8 cellular contexts compared by ENCODE assay signal in genomic region chr18:9335255-9336045, GRCh38. TPM values are rescaled to one million over a fixed set of nuclear protein-coding genes. Genes with fewer than 3 reads are reported as not detected.
DNase-seq lines count a peak whose midpoint lies in the region; ATAC-seq, FAIRE-seq and TF ChIP-seq lines count a peak whose summit lies in the region.

No MANE protein-coding gene starts in this region.

- no peak overlapping the region for H2AK5ac ChIP-seq in neuronal stem cell (ENCODE audit: low read depth, low read length)

- dilution Hi-C loops in endothelial cell of umbilical vein (cut with MboI; ENCODE audit: extremely low pct_ligation_motif_present, low sequenced_read_pairs), result no loop called here

- H3K4me3 ChIP-seq in PC-3 (ENCODE audit: low read length) (peak overlapping the region; percentile 72), endothelial cell of umbilical vein (replicated peaks in 1 of 3; ENCODE audit: insufficient read depth in 1 of 3, low read depth in 1 of 3, low read length in 3 of 3) (peak overlapping the region; percentile 77 to 88 (median 87)), neuronal stem cell (ENCODE audit: low read length in 2 of 2) (peak overlapping the region; percentile 83 to 94)

- H3K18ac ChIP-seq in neuronal stem cell (ENCODE audit: low read length), result peak overlapping the region; percentile 97

- H2BK5ac ChIP-seq in neuronal stem cell (ENCODE audit: low read length), result no peak overlapping the region

- H3K9ac ChIP-seq in PC-3 (ENCODE audit: low read length), result peak overlapping the region; percentile 77
- peak overlapping the region; percentile 85 for H3K9ac ChIP-seq in endothelial cell of umbilical vein (replicated peaks; ENCODE audit: extremely low read depth, insufficient read depth, low read length)
- peak overlapping the region; percentile 88 for H3K9ac ChIP-seq in neuronal stem cell (ENCODE audit: low read depth, low read length, poor library complexity)

- CTCF ChIA-PET in PC-3 (lab: Charles Lee), result interaction anchor here (0.6 kb wide), 1 partner anchor 348 kb away, joined by 3 read pairs; no protein-coding TSS in a partner anchor
- CTCF ChIA-PET in endothelial cell of umbilical vein (lab: Charles Lee), result interaction anchor here (1.3 to 3.0 kb wide), 6 partner anchors 13 to 181 kb away, joined by 5 to 33 read pairs (median 12); no protein-coding TSS in a partner anchor

- H3K79me2 ChIP-seq in PC-3 (ENCODE audit: low read length) (peaks cover 32% of the 10 kb centered on the region), endothelial cell of umbilical vein (ENCODE audit: control insufficient read depth, insufficient read depth, low read length) (peaks cover 25% of the 10 kb centered on the region)

- POLR2A ChIA-PET in PC-3 (lab: Charles Lee; ENCODE audit: unreplicated experiment) (no interaction called here), endothelial cell of umbilical vein (lab: Charles Lee) (interaction anchor here (1.0 to 2.0 kb wide), 2 partner anchors 15 to 188 kb away, joined by 3 to 12 read pairs; no protein-coding TSS in a partner anchor)

- WGBS in neuronal stem cell (ENCODE audit: extremely low coverage in 2 of 2, insufficient read length in 2 of 2, insufficient replicate concordance in 1 of 2), 2 donors, result no CpG with 5 or more reads among the region's 21 CpGs

- no peak overlapping the region for H2BK12ac ChIP-seq in neuronal stem cell (ENCODE audit: low read length)

- peaks cover 25% of the 10 kb centered on the region for H3K4me1 Mint-ChIP-seq in activated CD4-positive, alpha-beta T cell treated with anti-CD3 and anti-CD28 coated beads, Interleukin-2, amount 10 ng/mL, durations not matched to agents 24 days and 14 days

- peaks cover 24% of the 10 kb centered on the region for H3K27me3 Mint-ChIP-seq in activated CD4-positive, alpha-beta T cell treated with anti-CD3 and anti-CD28 coated beads, Interleukin-2, amount 10 ng/mL, durations not matched to agents 24 days and 14 days

- no peak for TF ChIP-seq POLR2A in endothelial cell of umbilical vein (IDR thresholded peaks at IDR 0.05; ENCODE audit: low read depth, low read length)

- no peak overlapping the region for H2BK15ac ChIP-seq in neuronal stem cell (ENCODE audit: low read length)

- intact Hi-C loops in activated CD4-positive, alpha-beta T cell treated with anti-CD3 and anti-CD28 coated beads, Interleukin-2, amount 10 ng/mL, durations not matched to agents 24 days and 14 days (cut with micrococcal nuclease), result loop anchor here (2.0 to 10.0 kb wide), 6 partner anchors 61 to 721 kb away; partner anchors contain the start of genes PPP4R1 and VAPA
- intact Hi-C loops in PC-3 (cut with micrococcal nuclease) (loop anchor here (2.0 to 10.0 kb wide), 6 partner anchors 29 to 199 kb away; partner anchors contain the start of genes ANKRD12 and RALBP1), endothelial cell of umbilical vein (cut with micrococcal nuclease) (loop anchor here (2.0 kb wide), 1 partner anchor 69 kb away; no protein-coding TSS in a partner anchor), head of caudate nucleus (cut with DNase I) (loop anchor here (5.0 kb wide), 1 partner anchor 142 kb away; the partner anchor contains the start of gene RALBP1)

- H3K23ac ChIP-seq in neuronal stem cell (ENCODE audit: low read depth, low read length, poor library complexity), result no peak overlapping the region

- H3K27me3 ChIP-seq in PC-3 (ENCODE audit: low read length) (no peaks in the 10 kb centered on the region), endothelial cell of umbilical vein (ENCODE audit: control insufficient read depth in 2 of 2, insufficient read depth in 2 of 2, low read length in 2 of 2) (no peaks in the 10 kb centered on the region), neuronal stem cell (ENCODE audit: control insufficient read depth in 3 of 3, insufficient read depth in 3 of 3, low read depth in 1 of 3, low read length in 3 of 3) (no peaks in the 10 kb centered on the region)

- DNase-seq in activated CD4-positive, alpha-beta T cell treated with anti-CD3 and anti-CD28 coated beads, Interleukin-2, amount 10 ng/mL, durations not matched to agents 24 days and 14 days, result no peak
- no peak for DNase-seq in activated CD4-positive, alpha-beta T cell treated with anti-CD3 and anti-CD28 coated beads for 1 hour
- DNase-seq in PC-3, result peak; percentile 18
- DNase-seq in endothelial cell of umbilical vein (ENCODE audit: low read depth, low spot score), result peak; percentile 51
- DNase-seq in neuronal stem cell (ENCODE audit: low spot score), result no peak
- DNase-seq in HPDE6-E6E7 (ENCODE audit: extremely low spot score), result no peak
- DNase-seq in head of caudate nucleus, result no peak

- FAIRE-seq in endothelial cell of umbilical vein (lab: Jason Lieb, UNC), result no peak

- peaks cover 36% of the 10 kb centered on the region for H3K4me1 ChIP-seq in PC-3 (ENCODE audit: insufficient read depth, low read length)
- H3K4me1 ChIP-seq in endothelial cell of umbilical vein (ENCODE audit: control insufficient read depth, extremely low read depth, insufficient read depth, low read length), result peaks cover 3% of the 10 kb centered on the region
- peaks cover 0 to 3% of the 10 kb centered on the region in 2 donors for H3K4me1 ChIP-seq in neuronal stem cell (ENCODE audit: control insufficient read depth in 2 of 2, insufficient read depth in 1 of 2, low read depth in 1 of 2, low read length in 2 of 2)

- no peak overlapping the region for H4K91ac ChIP-seq in neuronal stem cell (ENCODE audit: low read depth, low read length, poor library complexity)

- no peak overlapping the region for H3K4ac ChIP-seq in neuronal stem cell (ENCODE audit: low read length)

- peaks cover 5% of the 10 kb centered on the region for H3K36me3 Mint-ChIP-seq in activated CD4-positive, alpha-beta T cell treated with anti-CD3 and anti-CD28 coated beads, Interleukin-2, amount 10 ng/mL, durations not matched to agents 24 days and 14 days (ENCODE audit: low read depth)

- no peaks in the 10 kb centered on the region for H3K9me3 Mint-ChIP-seq in activated CD4-positive, alpha-beta T cell treated with anti-CD3 and anti-CD28 coated beads, Interleukin-2, amount 10 ng/mL, durations not matched to agents 24 days and 14 days

- TSS peak; percentile 62 for BruUV-seq in PC-3 (replicated peaks; lab: Mats Ljungman, UMichigan)
- BruUV-seq in endothelial cell of umbilical vein (replicated peaks; lab: Mats Ljungman, UMichigan), result TSS peak; percentile 39

- H3K27ac ChIP-seq in PC-3 (ENCODE audit: low read length) (no peak overlapping the region), endothelial cell of umbilical vein (ENCODE audit: insufficient read depth, low read depth, low read length) (peak overlapping the region; percentile 71), neuronal stem cell (replicated peaks; ENCODE audit: low read length) (no peak overlapping the region)

- ATAC-seq in PC-3 (peak; percentile 39), HG03469 (IDR thresholded peaks at IDR 0.05; ENCODE audit: unreplicated experiment) (no peak)

- H3K36me3 ChIP-seq in PC-3 (ENCODE audit: low read depth, low read length), result peaks cover 8% of the 10 kb centered on the region
- H3K36me3 ChIP-seq in endothelial cell of umbilical vein (ENCODE audit: control insufficient read depth in 2 of 2, extremely low read depth in 1 of 2, insufficient read depth in 2 of 2, low read length in 2 of 2), result peaks cover 0 to 7% of the 10 kb centered on the region in 2 experiments
- peaks cover 3 to 38% of the 10 kb centered on the region in 2 donors for H3K36me3 ChIP-seq in neuronal stem cell (replicated peaks in 1 of 2; ENCODE audit: control insufficient read depth in 2 of 2, insufficient read depth in 2 of 2, low read length in 2 of 2)

- H3K4me2 ChIP-seq in PC-3 (ENCODE audit: low read length) (peak overlapping the region; percentile 85), endothelial cell of umbilical vein (ENCODE audit: insufficient read depth, low read length) (peak overlapping the region; percentile 97), neuronal stem cell (ENCODE audit: insufficient read depth, low read length, poor library complexity, severe bottlenecking) (peak overlapping the region; percentile 60)

- no peak for TF ChIP-seq CTCF in PC-3 (conservative IDR thresholded peaks at IDR 0.05; ENCODE audit: low read depth, low read length)
- peak in 1 of 2 donors; percentile 1 for TF ChIP-seq CTCF in endothelial cell of umbilical vein (IDR thresholded peaks at IDR 0.05; ENCODE audit: extremely low read depth in 1 of 2, insufficient read depth in 1 of 2, low read depth in 1 of 2, low read length in 2 of 2)

- no peak overlapping the region for H4K8ac ChIP-seq in neuronal stem cell (ENCODE audit: low read depth, low read length)

- no peak overlapping the region for H2BK120ac ChIP-seq in neuronal stem cell (ENCODE audit: low read depth, low read length)

- H3K9me1 ChIP-seq in endothelial cell of umbilical vein (replicated peaks; ENCODE audit: control insufficient read depth, extremely low read depth, insufficient read depth, low read length), result no peaks in the 10 kb centered on the region

- no peaks in the 10 kb centered on the region for H3K9me2 ChIP-seq in PC-3 (replicated peaks; ENCODE audit: low read length)

- peak overlapping the region; percentile 94 for H3K14ac ChIP-seq in neuronal stem cell (ENCODE audit: low read length)

- H3K9me3 ChIP-seq in PC-3 (ENCODE audit: low read length), result no peaks in the 10 kb centered on the region
- no peaks in the 10 kb centered on the region for H3K9me3 ChIP-seq in endothelial cell of umbilical vein (replicated peaks; ENCODE audit: control insufficient read depth, insufficient read depth, low read length)
- H3K9me3 ChIP-seq in neuronal stem cell (replicated peaks in 1 of 2; ENCODE audit: control insufficient read depth in 2 of 2, insufficient read depth in 1 of 2, low read depth in 1 of 2, low read length in 2 of 2), result peaks cover 0 to 6% of the 10 kb centered on the region in 2 donors

- H3F3A ChIP-seq in PC-3 (ENCODE audit: low read length, unreplicated experiment), result peaks cover 6% of the 10 kb centered on the region

- H2AFZ ChIP-seq in PC-3 (ENCODE audit: low read length) (peak overlapping the region; percentile 82), endothelial cell of umbilical vein (ENCODE audit: low read depth, low read length) (peak overlapping the region; percentile 83), neuronal stem cell (ENCODE audit: low read length) (peak overlapping the region; percentile 96)

- H4K20me1 ChIP-seq in PC-3 (ENCODE audit: low read length), result no peaks in the 10 kb centered on the region
- no peaks in the 10 kb centered on the region for H4K20me1 ChIP-seq in endothelial cell of umbilical vein (replicated peaks; ENCODE audit: control insufficient read depth, extremely low read depth, insufficient read depth, low read length)

- peak overlapping the region; percentile 83 for H3K4me3 Mint-ChIP-seq in activated CD4-positive, alpha-beta T cell treated with anti-CD3 and anti-CD28 coated beads, Interleukin-2, amount 10 ng/mL, durations not matched to agents 24 days and 14 days

- peaks cover 3% of the 10 kb centered on the region for H3K79me1 ChIP-seq in neuronal stem cell (ENCODE audit: low read depth, low read length)

- H3K27ac Mint-ChIP-seq in activated CD4-positive, alpha-beta T cell treated with anti-CD3 and anti-CD28 coated beads, Interleukin-2, amount 10 ng/mL, durations not matched to agents 24 days and 14 days, result peak overlapping the region; percentile 60

RNA-seq across cellular contexts. Expression of gene TWSG1, which starts 0.9 kb away (rescaled TPM):
- total RNA-seq in activated CD4-positive, alpha-beta T cell treated with anti-CD3 and anti-CD28 coated beads, Interleukin-2, amount 10 ng/mL, durations not matched to agents 24 days and 14 days, result 9.9 and 10.1 TPM in 2 replicates
- 30.1 and 32.8 TPM in 2 replicates for total RNA-seq in PC-3 (2014; rRNA removed)
- total RNA-seq in endothelial cell of umbilical vein, result 57.4 and 69.6 TPM in 2 replicates
- polyA plus RNA-seq in endothelial cell of umbilical vein, result 49.5 and 52.4 TPM in 2 replicates
- polyA plus RNA-seq in endothelial cell of umbilical vein (2011; cell fraction: cytosol; rRNA removed), result 50.0 and 51.1 TPM in 2 replicates
- 23.6 and 33.5 TPM in 2 replicates for polyA plus RNA-seq in endothelial cell of umbilical vein (2011; cell fraction: nucleus; rRNA removed)
- 58.2 and 75.3 TPM in 2 replicates for polyA plus RNA-seq in endothelial cell of umbilical vein (2012)
- 220 and 253 TPM in 2 replicates for polyA minus RNA-seq in endothelial cell of umbilical vein
- polyA minus RNA-seq in endothelial cell of umbilical vein (2011; cell fraction: cytosol; rRNA and poly(A)+ RNA removed), result 6.3 TPM
- polyA minus RNA-seq in endothelial cell of umbilical vein (2011; cell fraction: nucleus; rRNA and poly(A)+ RNA removed), result 23.4 and 38.4 TPM in 2 replicates
- 38.2 TPM for polyA plus RNA-seq in neuronal stem cell (2013, experiment 1 of 2)
- 39.6 TPM for polyA plus RNA-seq in neuronal stem cell (2013, experiment 2 of 2)

Comparison
In these comparisons a context has a peak if more than half of its experiments do, and no peak if none do; other contexts are left out.
1. DNase-seq: peak in PC-3 (single experiment) and endothelial cell of umbilical vein (single experiment); none in activated CD4-positive, alpha-beta T cell treated with anti-CD3 and anti-CD28 coated beads, Interleukin-2, amount 10 ng/mL, durations not matched to agents 24 days and 14 days (single experiment), activated CD4-positive, alpha-beta T cell treated with anti-CD3 and anti-CD28 coated beads for 1 hour (single experiment), neuronal stem cell (single experiment), HPDE6-E6E7 (single experiment) and head of caudate nucleus (0 of 42).
2. Peak in every context shown above with its lines, with median percentiles within 50 percentile points of each other: H2AFZ ChIP-seq, H3K4me2 ChIP-seq, H3K4me3 ChIP-seq and H3K9ac ChIP-seq.